22 cellular contexts compared by ENCODE assay signal in genomic region chr1:22325531-22326371, GRCh38.
"Had no signal": no experiment of that assay in that cellular context is flagged by ENCODE, and none has a peak within 500 bp of the region (broad histone marks: within the 10 kb centered on the region; RNA-seq: fewer than 3 reads in every experiment).

No MANE protein-coding gene starts in this region.

- DNase-seq: activated CD4-positive, alpha-beta T cell treated with anti-CD3 and anti-CD28 coated beads for 48 hours; activated effector memory CD4-positive, alpha-beta T cell treated with Interleukin-2 at 50 U/mL for 16 hours; activated T-cell treated with anti-CD3 and anti-CD28 coated beads, Interleukin-2, amount 50 U/mL, for 24 hours; amniotic stem cell; body of pancreas; central memory CD4-positive, alpha-beta T cell; hippocampal formation; nucleus accumbens; psoas muscle; stimulated activated CD4-positive, alpha-beta T cell treated with anti-CD3 and anti-CD28 coated beads, Interleukin-2, amount 100 ng/mL, for 24 hours; stimulated activated naive CD4-positive, alpha-beta T cell; T1000; WERI-Rb-1 had no signal

- H3K27ac ChIP-seq: body of pancreas, psoas muscle, right lobe of liver, SK-N-MC, thoracic aorta, WERI-Rb-1 had no signal

- H3K36me3 ChIP-seq: right lobe of liver, thoracic aorta, WERI-Rb-1 had no signal

- H3K4me3 Mint-ChIP-seq: activated naive CD4-positive, alpha-beta T cell treated with anti-CD3 and anti-CD28 coated beads, Interleukin-2, amount 50 U/mL, for 24 hours; activated T-cell treated with anti-CD3 and anti-CD28 coated beads, Interleukin-2, amount 50 U/mL, for 24 hours; dendritic cell treated with granulocyte-macrophage colony-stimulating factor and Interleukin-4, amounts not matched to agents 40 ng/mL and 50 ng/mL, for 4 days; naive thymus-derived CD4-positive, alpha-beta T cell; T-cell had no signal

- H3K27me3 Mint-ChIP-seq: activated naive CD4-positive, alpha-beta T cell treated with anti-CD3 and anti-CD28 coated beads, Interleukin-2, amount 50 U/mL, for 24 hours; naive thymus-derived CD4-positive, alpha-beta T cell; T-cell had no signal

- ATAC-seq: body of pancreas; esophagus mucosa; naive thymus-derived CD4-positive, alpha-beta T cell; psoas muscle; T-cell had no signal

- H3K36me3 Mint-ChIP-seq: activated naive CD4-positive, alpha-beta T cell treated with anti-CD3 and anti-CD28 coated beads, Interleukin-2, amount 50 U/mL, for 24 hours; naive thymus-derived CD4-positive, alpha-beta T cell; T-cell had no signal

- H3K9me3 ChIP-seq: body of pancreas, psoas muscle, right lobe of liver, thoracic aorta had no signal

- H3K4me1 Mint-ChIP-seq: activated naive CD4-positive, alpha-beta T cell treated with anti-CD3 and anti-CD28 coated beads, Interleukin-2, amount 50 U/mL, for 24 hours; naive thymus-derived CD4-positive, alpha-beta T cell; T-cell had no signal

- H3K4me1 ChIP-seq: body of pancreas, psoas muscle, right lobe of liver had no signal

- H3K9me3 Mint-ChIP-seq: activated naive CD4-positive, alpha-beta T cell treated with anti-CD3 and anti-CD28 coated beads, Interleukin-2, amount 50 U/mL, for 24 hours; activated T-cell treated with anti-CD3 and anti-CD28 coated beads, Interleukin-2, amount 50 U/mL, for 24 hours; dendritic cell treated with granulocyte-macrophage colony-stimulating factor and Interleukin-4, amounts not matched to agents 40 ng/mL and 50 ng/mL, for 4 days; T-cell had no signal

- H3K4me3 ChIP-seq: body of pancreas, lung, psoas muscle, right lobe of liver, SK-N-MC, thoracic aorta had no signal

- H3K27ac Mint-ChIP-seq: activated naive CD4-positive, alpha-beta T cell treated with anti-CD3 and anti-CD28 coated beads, Interleukin-2, amount 50 U/mL, for 24 hours; activated T-cell treated with anti-CD3 and anti-CD28 coated beads, Interleukin-2, amount 50 U/mL, for 24 hours; dendritic cell treated with granulocyte-macrophage colony-stimulating factor and Interleukin-4, amounts not matched to agents 40 ng/mL and 50 ng/mL, for 4 days; naive thymus-derived CD4-positive, alpha-beta T cell; T-cell had no signal
